12 cellular contexts compared by ENCODE assay signal in the genomic region with DNA sequence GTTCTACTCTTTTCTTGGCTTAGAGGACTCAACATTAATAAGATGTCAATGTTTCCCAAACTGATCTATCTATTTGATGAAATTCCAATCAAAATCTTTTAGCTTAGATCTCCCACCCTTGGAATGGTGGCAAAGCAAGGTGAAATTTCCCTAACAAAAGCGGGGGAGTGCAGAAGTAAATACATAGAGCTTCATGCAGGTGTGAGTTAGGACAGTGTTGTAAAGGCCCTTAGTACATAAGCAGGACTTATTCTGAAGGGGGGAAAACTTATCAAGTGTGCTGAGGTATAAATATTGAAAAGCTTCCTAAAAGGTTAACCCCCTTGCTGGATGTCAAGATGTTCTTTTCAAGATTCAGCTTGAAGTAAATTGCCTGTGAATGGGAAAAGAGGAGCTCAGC.
DNase-seq lines count a peak whose midpoint lies in the region; ATAC-seq, FAIRE-seq and TF ChIP-seq lines count a peak whose summit lies in the region.
"Had no signal": no experiment of that assay in that cellular context is flagged by ENCODE, and none has a peak within 500 bp of the region (broad histone marks: within the 10 kb centered on the region; RNA-seq: fewer than 3 reads in every experiment).

No MANE protein-coding gene starts in this region.

- H3K27me3 ChIP-seq in body of pancreas, result no peaks in the 10 kb centered on the region
- no peaks in the 10 kb centered on the region for H3K27me3 ChIP-seq in pancreas

- no peak for TF ChIP-seq POLR2A in body of pancreas (IDR thresholded peaks at IDR 0.05)

- peak overlapping the region in 3 of 4 donors; percentile 40 to 56 (median 48) for H3K27ac ChIP-seq in body of pancreas
- H3K27ac ChIP-seq in pancreas, result peak overlapping the region in 2 of 4 donors; percentile 13 to 40

- peak; percentile 18 for DNase-seq in NCI-H748 (lab: John Stamatoyannopoulos, UW; ENCODE audit: unreplicated experiment)
- no peak for DNase-seq in NCI-H748 treated with DMSO at 0.1 percent for 48 hours (lab: John Stamatoyannopoulos, UW)
- peak; percentile 60 for DNase-seq in NCI-H69 (lab: John Stamatoyannopoulos, UW)
- DNase-seq in body of pancreas, result no peak
- DNase-seq in pancreas, result no peak
- no peak for DNase-seq in NCI-H345 treated with DMSO at 0.1 percent for 48 hours (lab: John Stamatoyannopoulos, UW; ENCODE audit: unreplicated experiment)
- DNase-seq: CD8-positive, alpha-beta T cell; IMR-90; KBM-7 had no signal

- ATAC-seq in body of pancreas, result peak; percentile 64
- peak; percentile 47 to 62 (median 52) for ATAC-seq in pancreas
- no peak for ATAC-seq in GM18907 (IDR thresholded peaks at IDR 0.05; ENCODE audit: unreplicated experiment)
- ATAC-seq: CD8-positive, alpha-beta T cell; GM12878 had no signal

- H3K9me3 ChIP-seq in body of pancreas (no peaks in the 10 kb centered on the region), pancreas (no peaks in the 10 kb centered on the region)

- H3K36me3 ChIP-seq in body of pancreas (replicated peaks in 1 of 2; ENCODE audit: insufficient read depth in 1 of 2, low read depth in 2 of 2) (no peaks in the 10 kb centered on the region), pancreas (no peaks in the 10 kb centered on the region)

- H3K4me1 ChIP-seq in body of pancreas (peaks cover 13% of the 10 kb centered on the region), pancreas (peaks cover 8 to 18% (median 17%) of the 10 kb centered on the region in 3 donors)

- TF ChIP-seq CTCF in body of pancreas (IDR thresholded peaks at IDR 0.05) (no peak), pancreas (IDR thresholded peaks at IDR 0.05) (no peak)

- 64 to 65% methylated on average over 1 of the region's 1 CpG for WGBS in body of pancreas, 2 donors
- 61 to 68% methylated on average over 1 of the region's 1 CpG for WGBS in pancreas, 2 donors

- intact Hi-C loops in body of pancreas (cut with DNase I) (no loop called here), pancreas (cut with DNase I) (no loop called here)

- FAIRE-seq in pancreas (lab: Jason Lieb, UNC), result no peak
- FAIRE-seq: GM12878, H54 had no signal

- no peak overlapping the region for H3K4me3 ChIP-seq in body of pancreas
- H3K4me3 ChIP-seq in pancreas, result no peak overlapping the region
- H3K4me3 ChIP-seq: GM12878 had no signal

Comparison
In these comparisons a context has a peak if more than half of its experiments do, and no peak if none do; other contexts are left out.
1. DNase-seq: peak in NCI-H748 (single experiment) and NCI-H69 (single experiment); none in NCI-H748 treated with DMSO at 0.1 percent for 48 hours (single experiment), body of pancreas (0 of 4), pancreas (0 of 6) and NCI-H345 treated with DMSO at 0.1 percent for 48 hours (single experiment).